In genomic region chr6:12735786-12736185, GRCh38 we compare ENCODE assay signal across 4 cellular contexts.
TF ChIP-seq lines count a peak whose summit lies in the region.

No MANE protein-coding gene starts in this region.

TF ChIP-seq in SK-N-SH, 30 proteins besides CTCF, POLR2A, EP300 and RAD21:
- TF ChIP-seq MAX (IDR thresholded peaks at IDR 0.05; ENCODE audit: low read depth) = no peak
- peak; percentile 77 for TF ChIP-seq REST (IDR thresholded peaks at IDR 0.05; ENCODE audit: low read depth, low read length)
- no peak for TF ChIP-seq EZH2phosphoT487 (IDR thresholded peaks at IDR 0.05; ENCODE audit: borderline replicate concordance, low read depth)
- no peak for TF ChIP-seq NRF1 (IDR thresholded peaks at IDR 0.05; ENCODE audit: low read depth, low read length)
- no peak for TF ChIP-seq NFIC (IDR thresholded peaks at IDR 0.05; ENCODE audit: borderline replicate concordance)
- TF ChIP-seq FOXJ3 (CRISPR knock-in tag; IDR thresholded peaks at IDR 0.05) = no peak
TF ChIP-seq in SK-N-SH: peak in this region for 1.

TF ChIP-seq in SK-N-SH treated with all-trans-retinoic acid at 6 μM for 48 hours, 23 proteins besides CTCF, POLR2A, EP300 and RAD21:
- no peak for TF ChIP-seq OSR1 (CRISPR knock-in tag; IDR thresholded peaks at IDR 0.05)
- no peak for TF ChIP-seq ZNF565 (CRISPR knock-in tag; conservative IDR thresholded peaks at IDR 0.05; ENCODE audit: low read depth)
- TF ChIP-seq CREB5 (CRISPR knock-in tag; IDR thresholded peaks at IDR 0.05; ENCODE audit: low read depth) = no peak
- TF ChIP-seq BACH2 (CRISPR knock-in tag; IDR thresholded peaks at IDR 0.05; ENCODE audit: borderline replicate concordance) = no peak
- TF ChIP-seq ZNF8 (CRISPR knock-in tag; IDR thresholded peaks at IDR 0.05) = no peak
- TF ChIP-seq PPARA (CRISPR knock-in tag; IDR thresholded peaks at IDR 0.05; ENCODE audit: borderline replicate concordance) = no peak
- TF ChIP-seq ISL1 (CRISPR knock-in tag; IDR thresholded peaks at IDR 0.05) = no peak
- TF ChIP-seq PATZ1 (CRISPR knock-in tag; IDR thresholded peaks at IDR 0.05; ENCODE audit: borderline replicate concordance) = no peak
- no peak for TF ChIP-seq ARNTL (CRISPR knock-in tag; IDR thresholded peaks at IDR 0.05; ENCODE audit: borderline replicate concordance, low read depth)
- TF ChIP-seq CSDC2 (CRISPR knock-in tag; IDR thresholded peaks at IDR 0.05) = no peak
- no peak for TF ChIP-seq TOX (CRISPR knock-in tag; IDR thresholded peaks at IDR 0.05; ENCODE audit: borderline replicate concordance)
- TF ChIP-seq ZNF70 (CRISPR knock-in tag; IDR thresholded peaks at IDR 0.05) = no peak
- no peak for TF ChIP-seq SNAI2 (CRISPR knock-in tag; IDR thresholded peaks at IDR 0.05)
- TF ChIP-seq ZFP30 (CRISPR knock-in tag; IDR thresholded peaks at IDR 0.05) = no peak
- TF ChIP-seq ZFP3 (CRISPR knock-in tag; IDR thresholded peaks at IDR 0.05) = no peak
- TF ChIP-seq ESRRG (CRISPR knock-in tag; IDR thresholded peaks at IDR 0.05) = no peak

TF ChIP-seq in HCT116, 20 proteins besides CTCF, POLR2A, EP300 and RAD21:
- TF ChIP-seq YY1 (IDR thresholded peaks at IDR 0.05; ENCODE audit: extremely low read depth, insufficient replicate concordance, low read depth, low read length) (no peak), REST (IDR thresholded peaks at IDR 0.05; ENCODE audit: low read depth) (peak; percentile 37)

TF ChIP-seq in K562, 482 proteins besides CTCF, POLR2A, EP300 and RAD21:
- TF ChIP-seq EHMT2 (IDR thresholded peaks at IDR 0.05) = peak; percentile 55; the same call in 1 of the 2 replicates
- no peak for TF ChIP-seq MCM2 (IDR thresholded peaks at IDR 0.05; ENCODE audit: low read depth)
